Comparison of ENCODE assay signal across 8 cellular contexts in the genomic region with DNA sequence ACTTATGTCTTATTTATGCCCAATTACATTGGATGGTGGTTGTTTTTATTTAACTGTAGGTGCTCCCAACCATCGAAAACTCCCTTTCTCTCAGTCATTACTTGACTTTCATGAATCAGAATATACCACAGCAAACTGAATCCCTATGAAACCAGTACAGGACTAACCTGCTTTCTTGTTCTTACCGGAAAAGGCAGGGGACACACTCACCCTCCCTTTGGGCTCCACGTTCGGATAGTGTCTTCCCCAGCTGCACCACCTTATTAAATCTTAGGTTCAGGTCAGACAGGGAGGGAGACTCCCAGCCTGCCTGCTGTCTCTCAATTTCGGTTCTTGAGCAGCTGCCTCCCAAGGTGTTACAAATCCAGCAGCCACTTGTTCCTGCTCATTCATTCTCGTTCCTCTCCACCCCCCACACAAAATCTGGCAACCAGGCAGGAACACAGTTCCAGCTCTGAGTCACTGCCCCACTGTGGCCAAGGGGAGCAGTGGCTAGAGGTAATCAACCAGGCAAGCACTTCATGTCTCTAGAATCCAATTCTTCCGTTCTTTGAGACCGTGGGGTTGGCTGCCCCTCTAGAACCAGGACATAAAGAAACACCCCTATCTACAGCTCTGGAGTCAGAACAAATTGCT.
DNase-seq lines count a peak whose midpoint lies in the region; ATAC-seq and TF ChIP-seq lines count a peak whose summit lies in the region.

No MANE protein-coding gene starts in this region.

- H4K91ac ChIP-seq in IMR-90 (ENCODE audit: insufficient read depth, low read depth, low read length) = no peak overlapping the region

- no peak overlapping the region for H2AK9ac ChIP-seq in IMR-90 (replicated peaks; ENCODE audit: low read depth, low read length, poor library complexity)

- no peak for TF ChIP-seq POLR2A in IMR-90 (IDR thresholded peaks at IDR 0.05; ENCODE audit: low read depth, low read length)

- no peak for ATAC-seq in IMR-90 (ENCODE audit: low read depth)
- ATAC-seq in lung (ENCODE audit: insufficient read depth, low FRiP score) = peak; percentile 85
- ATAC-seq in HG03521 (IDR thresholded peaks at IDR 0.05; ENCODE audit: unreplicated experiment) = no peak
- ATAC-seq in GM18520 (IDR thresholded peaks at IDR 0.05; ENCODE audit: unreplicated experiment) = no peak

- no peak overlapping the region for H4K5ac ChIP-seq in IMR-90 (ENCODE audit: low read depth, low read length)

- H2AK5ac ChIP-seq in IMR-90 (ENCODE audit: low read depth, low read length) = no peak overlapping the region

- BruUV-seq in IMR-90 (replicated peaks; lab: Mats Ljungman, UMichigan) (no TSS peak), mammary epithelial cell (replicated peaks; lab: Mats Ljungman, UMichigan) (TSS peak; percentile 93)

- H3K79me2 ChIP-seq in mammary epithelial cell (ENCODE audit: insufficient read depth, low read length) = peaks cover 19% of the 10 kb centered on the region

- WGBS in IMR-90 (ENCODE audit: extremely low coverage in 2 of 2, insufficient read length in 1 of 2), 2 experiments = 0% methylated on average over 1 of the region's 8 CpGs; no CpG with 5 or more reads in 1 of the 2 experiments
- WGBS in mammary epithelial cell (ENCODE audit: low coverage, missing lambda C conversion rate) = 35% methylated on average over 7 of the region's 8 CpGs
- 51 to 78% methylated on average over 8 of the region's 8 CpGs for WGBS in lung, 2 donors

- H2BK120ac ChIP-seq in IMR-90 (ENCODE audit: low read depth, low read length) = no peak overlapping the region

- DNase-seq in ELR (ENCODE audit: low read depth) = peak; percentile 24
- peak; percentile 13 for DNase-seq in IMR-90
- peak; percentile 89 for DNase-seq in mammary epithelial cell
- peak; percentile 81 for DNase-seq in lung (ENCODE audit: low spot score)
- no peak for DNase-seq in SW480 (ENCODE audit: low spot score)
- DNase-seq in D341Med (ENCODE audit: low spot score) = no peak

- H3K9ac ChIP-seq in IMR-90 (ENCODE audit: low read depth, low read length) (no peak overlapping the region), mammary epithelial cell (ENCODE audit: insufficient read depth, low read length) (peak overlapping the region; percentile 15)

- no peak overlapping the region for H3K23ac ChIP-seq in IMR-90 (ENCODE audit: low read depth, low read length)

- H4K8ac ChIP-seq in IMR-90 (ENCODE audit: low read depth in 2 of 2, low read length in 2 of 2) = no peak overlapping the region

- no peak overlapping the region for H2AFZ ChIP-seq in IMR-90 (replicated peaks; ENCODE audit: low read length, poor library complexity)
- H2AFZ ChIP-seq in mammary epithelial cell (ENCODE audit: low read depth, low read length) = peak overlapping the region; percentile 65

- H3K56ac ChIP-seq in IMR-90 (ENCODE audit: extremely low read depth, insufficient read depth, low read length) = no peak overlapping the region

- no peak overlapping the region for H3K4me3 ChIP-seq in IMR-90 (ENCODE audit: insufficient read depth, low read depth, low read length)
- H3K4me3 ChIP-seq in mammary epithelial cell (replicated peaks in 1 of 3; ENCODE audit: insufficient read depth in 1 of 3, low read depth in 2 of 3, low read length in 3 of 3) = no peak overlapping the region
- no peak overlapping the region for H3K4me3 ChIP-seq in lung

- no peak overlapping the region for H2BK5ac ChIP-seq in IMR-90 (ENCODE audit: low read depth, low read length, poor library complexity, severe bottlenecking)

- no peak overlapping the region for H3K18ac ChIP-seq in IMR-90 (ENCODE audit: low read depth, low read length)

- H3K9me1 ChIP-seq in IMR-90 (ENCODE audit: insufficient read depth, low read length) = no peaks in the 10 kb centered on the region

- POLR2A ChIA-PET in IMR-90 (lab: Charles Lee; ENCODE audit: unreplicated experiment) = no interaction called here

- no peak overlapping the region for H3K27ac ChIP-seq in IMR-90 (ENCODE audit: insufficient read depth, low read length)
- H3K27ac ChIP-seq in mammary epithelial cell (ENCODE audit: insufficient read depth, low read depth, low read length) = peak overlapping the region; percentile 58
- H3K27ac ChIP-seq in lung (ENCODE audit: low read depth in 1 of 2, low read length in 1 of 2) = peak overlapping the region in 1 of 2 donors; percentile 80

- H3K36me3 ChIP-seq in IMR-90 (ENCODE audit: control insufficient read depth, insufficient read depth, low read length) (no peaks in the 10 kb centered on the region), mammary epithelial cell (ENCODE audit: insufficient read depth, low read length) (no peaks in the 10 kb centered on the region), lung (ENCODE audit: control insufficient read depth in 2 of 2, insufficient read depth in 2 of 2, low read length in 2 of 2) (no peaks in the 10 kb centered on the region)

- H3K4ac ChIP-seq in IMR-90 (ENCODE audit: low read depth, low read length) = no peak overlapping the region

- H3K27me3 ChIP-seq in IMR-90 (ENCODE audit: control insufficient read depth, insufficient read depth, low read length) (peaks cover 12% of the 10 kb centered on the region), mammary epithelial cell (ENCODE audit: insufficient read depth, low read length) (no peaks in the 10 kb centered on the region), lung (ENCODE audit: control insufficient read depth, insufficient read depth) (no peaks in the 10 kb centered on the region)

- dilution Hi-C loops in IMR-90 (cut with HindIII; ENCODE audit: low sequenced_read_pairs, unreplicated experiment) = no loop called here
- dilution Hi-C loops in mammary epithelial cell (cut with HindIII; ENCODE audit: low sequenced_read_pairs) = loop anchor here (5.0 kb wide), 1 partner anchor 69 kb away; no protein-coding TSS in a partner anchor

- no peaks in the 10 kb centered on the region for H3K79me1 ChIP-seq in IMR-90 (ENCODE audit: low read depth in 1 of 2, low read length in 2 of 2)

- intact Hi-C loops in IMR-90 (cut with micrococcal nuclease) (loop anchor here (5.0 kb wide), 1 partner anchor 94 kb away; no protein-coding TSS in a partner anchor), mammary epithelial cell (cut with micrococcal nuclease) (loop anchor here (1.0 kb wide), 2 partner anchors 61 to 93 kb away; no protein-coding TSS in a partner anchor)

- H2BK20ac ChIP-seq in IMR-90 (ENCODE audit: low read depth, low read length) = no peak overlapping the region

- H2BK15ac ChIP-seq in IMR-90 (ENCODE audit: low read depth, low read length) = no peak overlapping the region

- H3K4me2 ChIP-seq in IMR-90 (ENCODE audit: low read depth, low read length) (no peak overlapping the region), mammary epithelial cell (ENCODE audit: insufficient read depth, low read depth, low read length) (peak overlapping the region; percentile 58)

- in situ Hi-C loops in IMR-90 (cut with MboI; ENCODE audit: low sequenced_read_pairs) (no loop called here), mammary epithelial cell (cut with MboI; ENCODE audit: low sequenced_read_pairs in 2 of 2) (no loop called here)

- H3K4me1 ChIP-seq in IMR-90 (ENCODE audit: control insufficient read depth, insufficient read depth, low read length) (no peaks in the 10 kb centered on the region), mammary epithelial cell (ENCODE audit: insufficient read depth, low read length) (peaks cover 60% of the 10 kb centered on the region), lung (ENCODE audit: control insufficient read depth in 2 of 2, insufficient read depth in 2 of 2, low read length in 2 of 2) (peaks cover 6 to 25% of the 10 kb centered on the region in 2 donors)

- H3K14ac ChIP-seq in IMR-90 (replicated peaks; ENCODE audit: low read depth, low read length) = no peak overlapping the region

- peak; percentile 14; the same call in 1 of the 2 replicates for TF ChIP-seq RAD21 in IMR-90 (IDR thresholded peaks at IDR 0.05; ENCODE audit: low read length)

- H3K9me3 ChIP-seq in IMR-90 (ENCODE audit: control insufficient read depth, insufficient read depth, low read length) (no peaks in the 10 kb centered on the region), mammary epithelial cell (replicated peaks; ENCODE audit: insufficient read depth, low read length) (no peaks in the 10 kb centered on the region), lung (ENCODE audit: control insufficient read depth in 2 of 2, insufficient read depth in 1 of 2, low read length in 1 of 2) (no peaks in the 10 kb centered on the region)

- H4K20me1 ChIP-seq in IMR-90 (ENCODE audit: insufficient read depth, low read length) (no peaks in the 10 kb centered on the region), mammary epithelial cell (ENCODE audit: insufficient read depth, low read length) (no peaks in the 10 kb centered on the region)

- CTCF ChIA-PET in IMR-90 (lab: Yijun Ruan, JAX) (no interaction called here), mammary epithelial cell (lab: Charles Lee; ENCODE audit: low non-redundant PET) (no interaction called here)

- TF ChIP-seq CTCF in IMR-90 (conservative IDR thresholded peaks at IDR 0.05; ENCODE audit: low read depth, low read length) (0 out of 2 replicates have a peak, but pooled peaks have one; percentile 7), mammary epithelial cell (conservative IDR thresholded peaks at IDR 0.05 in 1 of 2, IDR thresholded peaks at IDR 0.05 in 1 of 2; ENCODE audit: extremely low read depth in 1 of 2, insufficient read depth in 1 of 2, low read depth in 1 of 2, low read length in 2 of 2) (peak; percentile 38 to 68), lung (IDR thresholded peaks at IDR 0.05; ENCODE audit: control extremely low read depth, extremely low read depth) (no peak)

TF ChIP-seq in IMR-90, 13 proteins besides CTCF, POLR2A, EP300 and RAD21:
- no peak for TF ChIP-seq RFX5 (IDR thresholded peaks at IDR 0.05; ENCODE audit: low read depth, low read length)
- TF ChIP-seq, protein P1, sequence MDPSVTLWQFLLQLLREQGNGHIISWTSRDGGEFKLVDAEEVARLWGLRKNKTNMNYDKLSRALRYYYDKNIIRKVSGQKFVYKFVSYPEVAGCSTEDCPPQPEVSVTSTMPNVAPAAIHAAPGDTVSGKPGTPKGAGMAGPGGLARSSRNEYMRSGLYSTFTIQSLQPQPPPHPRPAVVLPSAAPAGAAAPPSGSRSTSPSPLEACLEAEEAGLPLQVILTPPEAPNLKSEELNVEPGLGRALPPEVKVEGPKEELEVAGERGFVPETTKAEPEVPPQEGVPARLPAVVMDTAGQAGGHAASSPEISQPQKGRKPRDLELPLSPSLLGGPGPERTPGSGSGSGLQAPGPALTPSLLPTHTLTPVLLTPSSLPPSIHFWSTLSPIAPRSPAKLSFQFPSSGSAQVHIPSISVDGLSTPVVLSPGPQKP (IDR thresholded peaks at IDR 0.05; ENCODE audit: borderline replicate concordance, low read depth, low read length) = no peak
- TF ChIP-seq RCOR1 (IDR thresholded peaks at IDR 0.05; ENCODE audit: insufficient replicate concordance, low read length) = no peak
- no peak for TF ChIP-seq CHD1 (IDR thresholded peaks at IDR 0.05; ENCODE audit: low read depth, low read length)
- no peak for TF ChIP-seq BHLHE40 (IDR thresholded peaks at IDR 0.05; ENCODE audit: low read depth, low read length)
- no peak for TF ChIP-seq MAFK (IDR thresholded peaks at IDR 0.05; ENCODE audit: low read depth, low read length)
- no peak for TF ChIP-seq CEBPB (IDR thresholded peaks at IDR 0.05; ENCODE audit: low read depth, low read length)

Comparison
In these comparisons a context has a peak if more than half of its experiments do, and no peak if none do; other contexts are left out.
1. DNase-seq: peak in ELR (single experiment), IMR-90 (single experiment), mammary epithelial cell (single experiment) and lung (single experiment); none in SW480 (single experiment) and D341Med (single experiment).